In genomic region chr9:35650341-35651158, GRCh38 we compare ENCODE assay signal across 9 cellular contexts. TPM values are rescaled to one million over a fixed set of nuclear protein-coding genes. Genes with fewer than 3 reads are reported as not detected.
A peak's percentile ranks its signal among the peaks of the same experiment; 100 is the strongest.
DNase-seq lines count a peak whose midpoint lies in the region; ATAC-seq and TF ChIP-seq lines count a peak whose summit lies in the region.
"Had no signal": no experiment of that assay in that cellular context is flagged by ENCODE, and none has a peak within 500 bp of the region (broad histone marks: within the 10 kb centered on the region; RNA-seq: fewer than 3 reads in every experiment).

TSS of gene SIT1 (minus strand) at chr9:35650931. CDS start at chr9:35650853, 78 bp downstream.

- H3K27me3 Mint-ChIP-seq in effector memory CD8-positive, alpha-beta T cell = no peaks in the 10 kb centered on the region

- H3K4me1 Mint-ChIP-seq in effector memory CD8-positive, alpha-beta T cell (ENCODE audit: low read depth in 2 of 2) = peaks cover 43 to 44% of the 10 kb centered on the region in 2 donors

- H3K36me3 Mint-ChIP-seq in effector memory CD8-positive, alpha-beta T cell (ENCODE audit: insufficient read depth) = peaks cover 28% of the 10 kb centered on the region

- peak within 1 kb of the TSS; percentile 39; the same call in 1 of the 2 replicates for H3K27ac ChIP-seq in PC-9
- H3K27ac ChIP-seq: 22Rv1 had no signal

- no peak within 1 kb of the TSS for H2AFZ ChIP-seq in PC-9

- H3K9me2 ChIP-seq in PC-9 (ENCODE audit: insufficient read depth) = no peaks in the 10 kb centered on the region

- CTCF ChIA-PET in PC-9 (lab: Charles Lee) = no interaction called here

- no peaks in the 10 kb centered on the region for H3K36me3 ChIP-seq in PC-9 (ENCODE audit: low read depth)

- H3F3A ChIP-seq in PC-9 (ENCODE audit: insufficient read depth, low read depth) = peaks cover 13% of the 10 kb centered on the region; the same call in 1 of the 2 replicates

- peaks cover 21% of the 10 kb centered on the region for H3K4me1 ChIP-seq in PC-9 (replicated peaks; ENCODE audit: insufficient read depth)

- no peaks in the 10 kb centered on the region for H3K79me2 ChIP-seq in PC-9 (ENCODE audit: low read depth)

- H3K27me3 ChIP-seq in PC-9 (ENCODE audit: insufficient read depth, low read depth) = no peaks in the 10 kb centered on the region

- no TSS peak for BruUV-seq in PC-9 (replicated peaks; lab: Mats Ljungman, UMichigan)

- TF ChIP-seq CTCF in PC-9 (conservative IDR thresholded peaks at IDR 0.05) = no peak

- peak in 2 of 3 experiments; percentile 7 to 22 for DNase-seq in NCI-H1417 (lab: John Stamatoyannopoulos, UW)
- no peak for DNase-seq in NCI-H1417 treated with DMSO at 0.1 percent for 48 hours (lab: John Stamatoyannopoulos, UW)
- DNase-seq in PC-9 = no peak
- DNase-seq in effector memory CD8-positive, alpha-beta T cell = no peak
- peak; percentile 30 for DNase-seq in stimulated activated CD4-positive, alpha-beta T cell treated with anti-CD3 and anti-CD28 coated beads, Interleukin-4, amount 100 ng/mL, for 24 hours
- DNase-seq in posterior vena cava (ENCODE audit: low spot score) = no peak
- DNase-seq in amygdala (lab: John Stamatoyannopoulos, UW) = no peak

- H4K20me1 ChIP-seq in PC-9 (ENCODE audit: insufficient read depth) = no peaks in the 10 kb centered on the region

- H3K4me3 ChIP-seq in PC-9 = no peak within 1 kb of the TSS

- no peaks in the 10 kb centered on the region for H3K9me3 ChIP-seq in PC-9 (ENCODE audit: insufficient read depth, low read depth)

- peak within 1 kb of the TSS; percentile 91 to 96 for H3K27ac Mint-ChIP-seq in effector memory CD8-positive, alpha-beta T cell

- intact Hi-C loops in PC-9 (cut with micrococcal nuclease; ENCODE audit: unreplicated experiment) (no loop called here), posterior vena cava (cut with DNase I) (no loop called here)

- H3K4me2 ChIP-seq in PC-9 = 0 out of 2 replicates have a peak within 1 kb of the TSS, but pooled peaks have one; percentile 43

- H3K9me3 Mint-ChIP-seq in effector memory CD8-positive, alpha-beta T cell = no peaks in the 10 kb centered on the region

- H3K4me3 Mint-ChIP-seq in effector memory CD8-positive, alpha-beta T cell = peak within 1 kb of the TSS; percentile 91 to 92

- POLR2A ChIA-PET in PC-9 (lab: Charles Lee; ENCODE audit: unreplicated experiment) = no interaction called here

- ATAC-seq in effector memory CD8-positive, alpha-beta T cell (replicated peaks) = no peak
- ATAC-seq in GM21390 (IDR thresholded peaks at IDR 0.05; ENCODE audit: unreplicated experiment) = no peak

RNA-seq across cellular contexts. Expression of gene SIT1, which starts in this region (rescaled TPM):
- total RNA-seq in PC-9 (2021) (not detected in 2 replicates), posterior vena cava (under 1 TPM; 0.24 to 0.56 TPM)

Comparison
In these comparisons a context has a peak if more than half of its experiments do, and no peak if none do; other contexts are left out.
1. DNase-seq: peak in NCI-H1417 (2 of 3) and stimulated activated CD4-positive, alpha-beta T cell treated with anti-CD3 and anti-CD28 coated beads, Interleukin-4, amount 100 ng/mL, for 24 hours (single experiment); none in NCI-H1417 treated with DMSO at 0.1 percent for 48 hours (single experiment), PC-9 (0 of 2), effector memory CD8-positive, alpha-beta T cell (0 of 3), posterior vena cava (single experiment) and amygdala (0 of 56).